7 cellular contexts compared by ENCODE assay signal in the genomic region with DNA sequence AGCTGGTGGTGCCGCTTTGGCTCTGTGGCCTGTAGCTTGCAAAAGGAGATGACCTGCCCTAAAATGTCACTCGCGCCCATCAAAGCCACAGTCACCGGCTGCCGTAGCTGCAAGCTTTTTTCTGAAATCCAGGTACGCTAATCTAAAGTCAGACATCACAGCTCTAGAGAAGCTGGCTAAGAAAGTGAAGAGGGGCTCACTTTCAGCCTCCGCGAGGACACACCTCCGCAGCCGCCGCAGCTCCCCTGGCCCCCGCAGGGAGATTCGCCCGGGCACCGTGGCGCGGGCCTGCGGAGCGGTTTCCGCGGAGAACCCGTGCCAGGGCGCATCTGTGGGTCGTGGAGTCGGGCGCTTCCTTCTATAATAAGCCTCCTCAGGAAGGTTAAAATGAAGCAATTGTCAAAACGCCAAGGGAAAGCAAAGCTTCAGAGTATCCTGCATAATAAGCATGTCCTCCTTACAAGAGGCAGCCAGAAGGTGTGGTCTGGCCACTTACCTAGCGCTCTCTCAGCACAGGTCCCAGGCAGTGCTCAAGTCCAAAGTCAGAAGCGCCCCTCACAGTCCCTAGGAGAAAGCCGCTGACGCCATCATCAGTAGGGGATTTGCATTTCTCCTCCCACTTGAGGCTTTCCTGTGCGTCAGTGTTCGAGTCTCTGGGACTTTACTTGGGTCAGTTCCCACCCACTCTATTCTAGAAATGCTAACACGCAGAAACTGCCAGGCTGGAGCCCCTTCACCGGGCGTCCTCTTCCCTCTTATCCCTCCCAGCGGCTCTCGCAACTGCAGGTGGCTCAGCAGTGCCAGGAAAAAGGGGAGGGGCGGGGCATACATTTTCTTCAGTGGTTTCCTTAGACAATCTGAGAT. TPM values are rescaled to one million over a fixed set of nuclear protein-coding genes. Genes with fewer than 3 reads are reported as not detected.
DNase-seq lines count a peak whose midpoint lies in the region; ATAC-seq and TF ChIP-seq lines count a peak whose summit lies in the region.

A gene with protein sequence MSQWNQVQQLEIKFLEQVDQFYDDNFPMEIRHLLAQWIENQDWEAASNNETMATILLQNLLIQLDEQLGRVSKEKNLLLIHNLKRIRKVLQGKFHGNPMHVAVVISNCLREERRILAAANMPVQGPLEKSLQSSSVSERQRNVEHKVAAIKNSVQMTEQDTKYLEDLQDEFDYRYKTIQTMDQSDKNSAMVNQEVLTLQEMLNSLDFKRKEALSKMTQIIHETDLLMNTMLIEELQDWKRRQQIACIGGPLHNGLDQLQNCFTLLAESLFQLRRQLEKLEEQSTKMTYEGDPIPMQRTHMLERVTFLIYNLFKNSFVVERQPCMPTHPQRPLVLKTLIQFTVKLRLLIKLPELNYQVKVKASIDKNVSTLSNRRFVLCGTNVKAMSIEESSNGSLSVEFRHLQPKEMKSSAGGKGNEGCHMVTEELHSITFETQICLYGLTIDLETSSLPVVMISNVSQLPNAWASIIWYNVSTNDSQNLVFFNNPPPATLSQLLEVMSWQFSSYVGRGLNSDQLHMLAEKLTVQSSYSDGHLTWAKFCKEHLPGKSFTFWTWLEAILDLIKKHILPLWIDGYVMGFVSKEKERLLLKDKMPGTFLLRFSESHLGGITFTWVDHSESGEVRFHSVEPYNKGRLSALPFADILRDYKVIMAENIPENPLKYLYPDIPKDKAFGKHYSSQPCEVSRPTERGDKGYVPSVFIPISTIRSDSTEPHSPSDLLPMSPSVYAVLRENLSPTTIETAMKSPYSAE (minus strand): TSS at position 544 of the 864 bp plus-strand sequence. CDS start 2,791 bp downstream, outside the sequence.

- TF ChIP-seq CTCF in OCI-LY3 (IDR thresholded peaks at IDR 0.05; ENCODE audit: low read depth, low read length) (no peak), glutamatergic neuron (IDR thresholded peaks at IDR 0.05; ENCODE audit: partially characterized antibody, unreplicated experiment) (no peak), upper lobe of right lung (IDR thresholded peaks at IDR 0.05) (no peak)

- peaks cover 47% of the 10 kb centered on the region for H3K4me1 Mint-ChIP-seq in activated T-helper 17 cell treated with anti-CD3 and anti-CD28 coated beads, Interleukin-2, amount 50 U/mL, for 72 hours
- no peaks in the 10 kb centered on the region for H3K4me1 Mint-ChIP-seq in glutamatergic neuron (ENCODE audit: low read depth, unreplicated experiment)

- H3K4me1 ChIP-seq in OCI-LY3 (ENCODE audit: low read length), result peaks cover 10% of the 10 kb centered on the region
- no peaks in the 10 kb centered on the region for H3K4me1 ChIP-seq in upper lobe of right lung

- peak within 1 kb of the TSS; percentile 98 for H3K4me2 ChIP-seq in OCI-LY3 (ENCODE audit: low read length)

- peak within 1 kb of the TSS; percentile 98 for H2AFZ ChIP-seq in OCI-LY3 (ENCODE audit: low read depth, low read length)

- no peaks in the 10 kb centered on the region for H3K79me2 ChIP-seq in OCI-LY3 (ENCODE audit: low read length)

- intact Hi-C loops in posterior cingulate gyrus (cut with DNase I), result loop anchor here (2.0 kb wide), 1 partner anchor 98 kb away; no protein-coding TSS in a partner anchor
- intact Hi-C loops in upper lobe of right lung (cut with DNase I), result no loop called here

- H3K9me3 ChIP-seq in OCI-LY3 (ENCODE audit: insufficient read depth, low read length) (no peaks in the 10 kb centered on the region), upper lobe of right lung (no peaks in the 10 kb centered on the region)

- H3K36me3 ChIP-seq in OCI-LY3 (replicated peaks; ENCODE audit: low read depth, low read length) (no peaks in the 10 kb centered on the region), upper lobe of right lung (no peaks in the 10 kb centered on the region)

- peaks cover 29% of the 10 kb centered on the region for H3K27me3 ChIP-seq in OCI-LY3 (ENCODE audit: low read depth, low read length)
- H3K27me3 ChIP-seq in upper lobe of right lung, result no peaks in the 10 kb centered on the region

- no peaks in the 10 kb centered on the region for H4K20me1 ChIP-seq in OCI-LY3 (ENCODE audit: insufficient read depth, low read length)

- peak within 1 kb of the TSS; percentile 53 for H3K9ac ChIP-seq in OCI-LY3 (ENCODE audit: low read length)

- H3K4me3 Mint-ChIP-seq in activated T-helper 17 cell treated with anti-CD3 and anti-CD28 coated beads, Interleukin-2, amount 50 U/mL, for 72 hours, result peak within 1 kb of the TSS; percentile 89
- H3K4me3 Mint-ChIP-seq in glutamatergic neuron (ENCODE audit: unreplicated experiment), result peak within 1 kb of the TSS; percentile 84

- ATAC-seq in GM18858 (IDR thresholded peaks at IDR 0.05; ENCODE audit: unreplicated experiment) (peak; percentile 79), HG02885 (IDR thresholded peaks at IDR 0.05; ENCODE audit: poor library complexity, unreplicated experiment) (peak; percentile 92), upper lobe of right lung (peak; percentile 89)
- ATAC-seq in activated T-helper 17 cell treated with anti-CD3 and anti-CD28 coated beads, Interleukin-2, amount 50 U/mL, for 72 hours (replicated peaks), result peak; percentile 87

- no peaks in the 10 kb centered on the region for H3K27me3 Mint-ChIP-seq in activated T-helper 17 cell treated with anti-CD3 and anti-CD28 coated beads, Interleukin-2, amount 50 U/mL, for 72 hours
- peaks cover 2% of the 10 kb centered on the region for H3K27me3 Mint-ChIP-seq in glutamatergic neuron (ENCODE audit: unreplicated experiment)

- H3K9me3 Mint-ChIP-seq in activated T-helper 17 cell treated with anti-CD3 and anti-CD28 coated beads, Interleukin-2, amount 50 U/mL, for 72 hours, result no peaks in the 10 kb centered on the region
- no peaks in the 10 kb centered on the region for H3K9me3 Mint-ChIP-seq in glutamatergic neuron (ENCODE audit: unreplicated experiment)

- H3K27ac Mint-ChIP-seq in activated T-helper 17 cell treated with anti-CD3 and anti-CD28 coated beads, Interleukin-2, amount 50 U/mL, for 72 hours, result peak within 1 kb of the TSS; percentile 92
- H3K27ac Mint-ChIP-seq in glutamatergic neuron (ENCODE audit: unreplicated experiment), result no peak within 1 kb of the TSS

- peak; percentile 22 for DNase-seq in glutamatergic neuron
- peak in 9 of 10 donors; percentile 18 to 90 (median 44) for DNase-seq in posterior cingulate gyrus
- DNase-seq in upper lobe of right lung, result peak; percentile 75

- H3K4me3 ChIP-seq in OCI-LY3 (ENCODE audit: low read length) (peak within 1 kb of the TSS; percentile 92), upper lobe of right lung (peak within 1 kb of the TSS; percentile 62)

- H3K27ac ChIP-seq in OCI-LY3 (ENCODE audit: low read length) (no peak within 1 kb of the TSS), upper lobe of right lung (peak within 1 kb of the TSS; percentile 80)

- peaks cover 34% of the 10 kb centered on the region for H3K36me3 Mint-ChIP-seq in activated T-helper 17 cell treated with anti-CD3 and anti-CD28 coated beads, Interleukin-2, amount 50 U/mL, for 72 hours (ENCODE audit: low read depth)
- H3K36me3 Mint-ChIP-seq in glutamatergic neuron (ENCODE audit: unreplicated experiment), result no peaks in the 10 kb centered on the region

RNA-seq across cellular contexts. Expression of the gene that starts here (rescaled TPM):
- 10 to 100 TPM; 38.0 to 51.7 TPM for total RNA-seq in activated T-helper 17 cell treated with anti-CD3 and anti-CD28 coated beads, Interleukin-2, amount 50 U/mL, for 72 hours
- total RNA-seq in glutamatergic neuron (ENCODE audit: unreplicated experiment) (0.74 TPM), upper lobe of right lung (8.0 TPM)

Comparison
In these comparisons a context has a peak if more than half of its experiments do, and no peak if none do; other contexts are left out.
1. Peak in DNase-seq in glutamatergic neuron; RNA of the gene not detected or under 1 TPM.
2. DNase-seq: peak in every context shown above with its lines; median percentile 75 in upper lobe of right lung; 44 in posterior cingulate gyrus; 22 in glutamatergic neuron.